Comparison of ENCODE assay signal across 9 cellular contexts in the genomic region with DNA sequence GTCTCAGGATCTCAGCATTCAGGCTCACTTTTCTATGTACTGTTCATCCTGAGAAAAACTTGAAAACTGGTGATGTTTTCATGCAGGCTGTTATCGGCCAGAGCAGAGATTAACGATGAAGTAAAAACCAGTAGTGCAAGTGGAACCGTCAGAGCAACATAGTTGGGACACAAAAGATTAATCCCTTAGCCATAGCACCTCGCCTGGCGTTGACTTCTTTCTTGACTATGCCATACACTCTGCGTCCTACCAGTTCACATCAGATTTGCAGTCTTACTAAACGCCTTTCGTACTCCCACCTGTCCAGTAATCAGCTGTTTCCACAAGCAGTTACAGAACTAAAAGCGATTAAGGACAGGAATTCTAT. TPM values are rescaled to one million over a fixed set of nuclear protein-coding genes. Genes with fewer than 3 reads are reported as not detected.
A peak's percentile ranks its signal among the peaks of the same experiment; 100 is the strongest.
DNase-seq lines count a peak whose midpoint lies in the region; ATAC-seq, FAIRE-seq and TF ChIP-seq lines count a peak whose summit lies in the region.
"Had no signal": no experiment of that assay in that cellular context is flagged by ENCODE, and none has a peak within 500 bp of the region (broad histone marks: within the 10 kb centered on the region; RNA-seq: fewer than 3 reads in every experiment).

No MANE protein-coding gene starts in this region.

- peak overlapping the region; percentile 98 for H3K4me3 Mint-ChIP-seq in activated CD4-positive, alpha-beta memory T cell treated with anti-CD3 and anti-CD28 coated beads, Interleukin-2, amount 10 ng/mL, durations not matched to agents 7 days and 5 days

- ATAC-seq in GM21515 (IDR thresholded peaks at IDR 0.05; ENCODE audit: unreplicated experiment), result peak; percentile 8

- intact Hi-C loops in breast epithelium (cut with DNase I; ENCODE audit: low total_unique reads), result no loop called here

- no peaks in the 10 kb centered on the region for H3K9me3 Mint-ChIP-seq in activated CD4-positive, alpha-beta memory T cell treated with anti-CD3 and anti-CD28 coated beads, Interleukin-2, amount 10 ng/mL, durations not matched to agents 7 days and 5 days

- CTCF ChIA-PET in activated CD4-positive, alpha-beta memory T cell treated with anti-CD3 and anti-CD28 coated beads, Interleukin-2, amount 10 ng/mL, durations not matched to agents 7 days and 5 days (lab: Charles Lee), result interaction anchor here (0.6 kb wide), 1 partner anchor 36 kb away, joined by 4 read pairs; no protein-coding TSS in a partner anchor

- peak overlapping the region; percentile 55 for H2AFZ ChIP-seq in ACC112 (ENCODE audit: low read length, unreplicated experiment)

- H3K4me1 Mint-ChIP-seq in activated CD4-positive, alpha-beta memory T cell treated with anti-CD3 and anti-CD28 coated beads, Interleukin-2, amount 10 ng/mL, durations not matched to agents 7 days and 5 days, result peaks cover 17% of the 10 kb centered on the region

- POLR2A ChIA-PET in activated CD4-positive, alpha-beta memory T cell treated with anti-CD3 and anti-CD28 coated beads, Interleukin-2, amount 10 ng/mL, durations not matched to agents 7 days and 5 days (lab: Charles Lee), result interaction anchor here (1.1 to 1.3 kb wide), 2 partner anchors 243 to 246 kb away, joined by 4 read pairs; a partner anchor contains a TSS

- no peak for TF ChIP-seq POLR2A in breast epithelium (IDR thresholded peaks at IDR 0.05)
- TF ChIP-seq POLR2A in GM12891 (IDR thresholded peaks at IDR 0.05; ENCODE audit: low read depth, low read length), result no peak

- TF ChIP-seq CTCF in breast epithelium (IDR thresholded peaks at IDR 0.05), result no peak

- H3K27ac ChIP-seq in ACC112 (ENCODE audit: low read depth, low read length) (peak overlapping the region; percentile 70), breast epithelium (no peak overlapping the region)
- H3K27ac ChIP-seq: vagina had no signal

- H3K79me2 ChIP-seq in ACC112 (ENCODE audit: control insufficient read depth, insufficient read depth, low read length, unreplicated experiment), result peaks cover 42% of the 10 kb centered on the region

- H3K4me3 ChIP-seq in ACC112 (ENCODE audit: low read depth, low read length) (peak overlapping the region; percentile 85), breast epithelium (peak overlapping the region in 1 of 3 donors; percentile 60)
- H3K4me3 ChIP-seq: vagina had no signal

- no peak for DNase-seq in activated CD4-positive, alpha-beta memory T cell treated with anti-CD3 and anti-CD28 coated beads, Interleukin-2, amount 10 ng/mL, durations not matched to agents 7 days and 5 days
- DNase-seq in inferior parietal cortex (ENCODE audit: extremely low spot score) (peak; percentile 16), breast epithelium (ENCODE audit: low spot score in 2 of 2) (no peak), NCI-H1417 (lab: John Stamatoyannopoulos, UW) (no peak), GM12891 (ENCODE audit: insufficient read length, low spot score) (no peak), NCI-H748 treated with DMSO at 0.1 percent for 48 hours (lab: John Stamatoyannopoulos, UW) (no peak)

- no peaks in the 10 kb centered on the region for H3K9me3 ChIP-seq in breast epithelium
- H3K9me3 ChIP-seq: vagina had no signal

- H3K27ac Mint-ChIP-seq in activated CD4-positive, alpha-beta memory T cell treated with anti-CD3 and anti-CD28 coated beads, Interleukin-2, amount 10 ng/mL, durations not matched to agents 7 days and 5 days, result peak overlapping the region; percentile 99

- H3K4me1 ChIP-seq in ACC112 (ENCODE audit: control insufficient read depth, insufficient read depth, low read length, unreplicated experiment), result no peaks in the 10 kb centered on the region
- H3K4me1 ChIP-seq in breast epithelium, result no peaks in the 10 kb centered on the region
- H3K4me1 ChIP-seq: vagina had no signal

- no peaks in the 10 kb centered on the region for H3K27me3 Mint-ChIP-seq in activated CD4-positive, alpha-beta memory T cell treated with anti-CD3 and anti-CD28 coated beads, Interleukin-2, amount 10 ng/mL, durations not matched to agents 7 days and 5 days

- no peaks in the 10 kb centered on the region for H3K27me3 ChIP-seq in ACC112 (ENCODE audit: insufficient read depth, low read length)
- H3K27me3 ChIP-seq in breast epithelium, result no peaks in the 10 kb centered on the region
- H3K27me3 ChIP-seq: vagina had no signal

- H3K36me3 Mint-ChIP-seq in activated CD4-positive, alpha-beta memory T cell treated with anti-CD3 and anti-CD28 coated beads, Interleukin-2, amount 10 ng/mL, durations not matched to agents 7 days and 5 days (ENCODE audit: low read depth), result peaks cover 22% of the 10 kb centered on the region

- H3K36me3 ChIP-seq in ACC112 (ENCODE audit: insufficient read depth, low read length) (0 out of 2 replicates have a peak, but pooled peaks cover 5% of the 10 kb centered on the region), breast epithelium (no peaks in the 10 kb centered on the region)
- H3K36me3 ChIP-seq: vagina had no signal

- no peak for FAIRE-seq in GM12891 (lab: Jason Lieb, UNC)

TF ChIP-seq in GM12891, 5 proteins besides CTCF, POLR2A, EP300 and RAD21:
- TF ChIP-seq POU2F2 (IDR thresholded peaks at IDR 0.05; ENCODE audit: low read depth, low read length) (no peak), SPI1 (IDR thresholded peaks at IDR 0.05; ENCODE audit: low read depth, low read length) (no peak), TAF1 (IDR thresholded peaks at IDR 0.05; ENCODE audit: low read depth, low read length) (no peak), POLR2AphosphoS5 (IDR thresholded peaks at IDR 0.05; ENCODE audit: low read depth, low read length) (no peak), PAX5 (IDR thresholded peaks at IDR 0.05; ENCODE audit: insufficient read depth, low read length, severe bottlenecking) (no peak)

RNA-seq across cellular contexts. Expression of a gene that starts 39.4 kb away (rescaled TPM):
- 10 to 100 TPM; 18.2 to 18.4 TPM for total RNA-seq in activated CD4-positive, alpha-beta memory T cell treated with anti-CD3 and anti-CD28 coated beads, Interleukin-2, amount 10 ng/mL, durations not matched to agents 7 days and 5 days
- 10 to 100 TPM in 1 of 3 donors, under 1 TPM in 1, not detected in 1; under 0.01 to 26.4 TPM for total RNA-seq in breast epithelium
- 10.6 TPM for polyA plus RNA-seq in GM12891 (2012; ENCODE audit: low read depth, missing spikeins)
- total RNA-seq: vagina had no signal
